ENCODE assay signal across 1 cellular context in the genomic region with DNA sequence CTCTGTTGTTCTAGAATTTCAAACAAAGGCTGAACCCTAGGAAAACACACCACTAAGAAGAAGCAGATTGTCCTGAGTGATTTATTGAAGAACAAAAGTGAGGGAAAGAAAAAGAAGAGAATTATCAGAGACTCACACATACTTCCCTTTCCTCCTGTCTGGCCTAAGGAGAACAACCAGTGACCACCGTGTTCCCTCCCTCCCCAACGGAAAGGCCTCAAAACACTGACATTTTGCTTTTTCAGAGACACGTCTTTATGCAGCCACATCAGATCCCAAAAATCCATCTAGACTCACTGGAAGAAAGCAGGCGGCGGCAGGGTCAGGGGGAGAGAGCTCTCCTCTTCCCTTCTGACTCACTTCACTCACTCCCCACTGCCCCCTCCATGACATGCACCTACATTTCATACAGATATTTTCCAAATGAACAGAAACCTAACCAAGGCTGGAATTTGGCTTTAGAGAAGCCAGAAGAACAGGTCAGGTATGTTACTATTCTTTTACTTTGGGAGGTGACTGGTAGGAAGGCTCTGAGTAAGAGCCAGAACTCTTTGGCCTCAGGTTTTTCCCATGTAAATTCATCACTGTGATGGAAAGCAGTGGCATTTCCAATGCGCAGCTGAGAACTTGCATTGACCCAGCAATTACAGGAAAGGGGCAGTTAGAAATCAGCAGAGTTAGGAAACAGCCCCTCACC.
TF ChIP-seq lines count a peak whose summit lies in the region.

No MANE protein-coding gene starts in this region.

TF ChIP-seq in H1, 55 proteins besides CTCF, POLR2A, EP300 and RAD21 (continued from another document):
- TF ChIP-seq, protein P1, sequence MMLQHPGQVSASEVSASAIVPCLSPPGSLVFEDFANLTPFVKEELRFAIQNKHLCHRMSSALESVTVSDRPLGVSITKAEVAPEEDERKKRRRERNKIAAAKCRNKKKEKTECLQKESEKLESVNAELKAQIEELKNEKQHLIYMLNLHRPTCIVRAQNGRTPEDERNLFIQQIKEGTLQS (IDR thresholded peaks at IDR 0.05; ENCODE audit: insufficient read depth, low read depth, low read length): no peak
- TF ChIP-seq SIRT6 (IDR thresholded peaks at IDR 0.05; ENCODE audit: low read length): no peak
- no peak for TF ChIP-seq CREB1 (IDR thresholded peaks at IDR 0.05)
- TF ChIP-seq PHF8 (conservative IDR thresholded peaks at IDR 0.05; ENCODE audit: low read depth, low read length): no peak
- no peak for TF ChIP-seq ASH2L (IDR thresholded peaks at IDR 0.05; ENCODE audit: low read length)
- TF ChIP-seq RNF2 (IDR thresholded peaks at IDR 0.05; ENCODE audit: borderline replicate concordance, low read depth, low read length, missing control alignments, poor library complexity, severe bottlenecking): no peak
- TF ChIP-seq CEBPB (IDR thresholded peaks at IDR 0.05; ENCODE audit: low read depth, low read length): no peak
- no peak for TF ChIP-seq SP1 (IDR thresholded peaks at IDR 0.05; ENCODE audit: low read depth, low read length)
- TF ChIP-seq TAF7 (optimal IDR thresholded peaks at IDR 0.05; ENCODE audit: borderline replicate concordance, low read depth, low read length): no peak
- no peak for TF ChIP-seq KDM4A (IDR thresholded peaks at IDR 0.05; ENCODE audit: low read depth, low read length, severe bottlenecking)
- TF ChIP-seq, protein P2, sequence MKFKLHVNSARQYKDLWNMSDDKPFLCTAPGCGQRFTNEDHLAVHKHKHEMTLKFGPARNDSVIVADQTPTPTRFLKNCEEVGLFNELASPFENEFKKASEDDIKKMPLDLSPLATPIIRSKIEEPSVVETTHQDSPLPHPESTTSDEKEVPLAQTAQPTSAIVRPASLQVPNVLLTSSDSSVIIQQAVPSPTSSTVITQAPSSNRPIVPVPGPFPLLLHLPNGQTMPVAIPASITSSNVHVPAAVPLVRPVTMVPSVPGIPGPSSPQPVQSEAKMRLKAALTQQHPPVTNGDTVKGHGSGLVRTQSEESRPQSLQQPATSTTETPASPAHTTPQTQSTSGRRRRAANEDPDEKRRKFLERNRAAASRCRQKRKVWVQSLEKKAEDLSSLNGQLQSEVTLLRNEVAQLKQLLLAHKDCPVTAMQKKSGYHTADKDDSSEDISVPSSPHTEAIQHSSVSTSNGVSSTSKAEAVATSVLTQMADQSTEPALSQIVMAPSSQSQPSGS (IDR thresholded peaks at IDR 0.05; ENCODE audit: low read length): no peak
- no peak for TF ChIP-seq ZNF274 (IDR thresholded peaks at IDR 0.05; ENCODE audit: borderline replicate concordance, extremely low read depth, low read length)
- TF ChIP-seq JUN (IDR thresholded peaks at IDR 0.05; ENCODE audit: low read depth, low read length): no peak
- TF ChIP-seq EZH2 (IDR thresholded peaks at IDR 0.05; ENCODE audit: low read depth, low read length, severe bottlenecking): no peak
- no peak for TF ChIP-seq NRF1 (IDR thresholded peaks at IDR 0.05; ENCODE audit: low read depth, low read length)
TF ChIP-seq in H1: peak in this region for 0.
